In the genomic region with DNA sequence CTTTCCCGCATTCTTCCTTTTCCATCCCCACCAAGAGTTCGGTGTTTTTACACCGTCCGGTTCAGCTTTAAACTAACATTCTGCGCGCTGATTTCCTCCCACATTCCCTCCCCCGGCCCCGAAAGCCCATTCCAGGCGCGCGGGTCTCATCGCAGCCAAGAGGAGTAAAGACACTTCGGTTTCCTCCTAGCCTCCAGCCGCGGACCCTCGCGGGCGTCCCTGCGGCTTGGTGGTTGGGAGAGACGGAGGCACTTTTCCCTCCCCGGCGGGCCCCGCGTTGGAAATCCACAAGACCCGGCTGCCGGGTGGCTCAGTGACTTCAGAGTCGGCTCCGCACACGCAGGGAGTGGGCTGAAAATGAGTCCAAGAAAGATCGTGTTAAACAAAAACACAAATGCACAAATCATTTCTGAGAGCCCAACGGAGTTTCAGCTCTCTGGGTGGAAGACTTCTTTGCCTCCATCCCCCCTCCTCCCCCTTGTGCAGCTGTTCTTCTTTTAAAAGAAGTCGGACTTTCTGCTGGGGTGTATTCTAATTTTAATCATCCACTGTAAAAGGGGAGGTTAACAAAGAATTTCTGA, we compare ENCODE assay signal across 9 cellular contexts. TPM values are rescaled to one million over a fixed set of nuclear protein-coding genes. Genes with fewer than 3 reads are reported as not detected.
DNase-seq lines count a peak whose midpoint lies in the region; FAIRE-seq and TF ChIP-seq lines count a peak whose summit lies in the region.
"Had no signal": no experiment of that assay in that cellular context is flagged by ENCODE, and none has a peak within 500 bp of the region (broad histone marks: within the 10 kb centered on the region; RNA-seq: fewer than 3 reads in every experiment).

No MANE protein-coding gene starts in this region.

- H2BK15ac ChIP-seq in neuronal stem cell (ENCODE audit: low read length), result no peak overlapping the region

- no peak overlapping the region for H3K27ac ChIP-seq in neuronal stem cell (replicated peaks; ENCODE audit: low read length)

- H3K36me3 ChIP-seq in HAP-1 (replicated peaks) (no peaks in the 10 kb centered on the region), neuronal stem cell (replicated peaks in 1 of 2; ENCODE audit: control insufficient read depth in 2 of 2, insufficient read depth in 2 of 2, low read length in 2 of 2) (no peaks in the 10 kb centered on the region)

- no peaks in the 10 kb centered on the region for H3K9me3 ChIP-seq in HAP-1
- peaks cover 0 to 3% of the 10 kb centered on the region in 2 donors for H3K9me3 ChIP-seq in neuronal stem cell (replicated peaks in 1 of 2; ENCODE audit: control insufficient read depth in 2 of 2, insufficient read depth in 1 of 2, low read depth in 1 of 2, low read length in 2 of 2)

- peak overlapping the region; percentile 54 to 98 (median 85) for H3K27ac Mint-ChIP-seq in brain

- H3K27me3 ChIP-seq in HAP-1 (ENCODE audit: low read depth), result peaks cover 8% of the 10 kb centered on the region
- peaks cover 8 to 95% (median 84%) of the 10 kb centered on the region in 3 experiments for H3K27me3 ChIP-seq in neuronal stem cell (ENCODE audit: control insufficient read depth in 3 of 3, insufficient read depth in 3 of 3, low read depth in 1 of 3, low read length in 3 of 3)

- no peak overlapping the region for H2AK5ac ChIP-seq in neuronal stem cell (ENCODE audit: low read depth, low read length)

- no CpG with 5 or more reads among the region's 32 CpGs for WGBS in neuronal stem cell (ENCODE audit: extremely low coverage in 2 of 2, insufficient read length in 2 of 2, insufficient replicate concordance in 1 of 2), 2 donors

- H2BK120ac ChIP-seq in neuronal stem cell (ENCODE audit: low read depth, low read length), result no peak overlapping the region

- H3K18ac ChIP-seq in neuronal stem cell (ENCODE audit: low read length), result no peak overlapping the region

- peaks cover 80% of the 10 kb centered on the region for H3K27me3 Mint-ChIP-seq in brain

- no peak overlapping the region for H4K91ac ChIP-seq in neuronal stem cell (ENCODE audit: low read depth, low read length, poor library complexity)

- no peak overlapping the region for H3K9ac ChIP-seq in neuronal stem cell (ENCODE audit: low read depth, low read length, poor library complexity)

- no peak overlapping the region for H3K23ac ChIP-seq in neuronal stem cell (ENCODE audit: low read depth, low read length, poor library complexity)

- H3K4me2 ChIP-seq in neuronal stem cell (ENCODE audit: insufficient read depth, low read length, poor library complexity, severe bottlenecking), result no peak overlapping the region

- FAIRE-seq in D721Med (lab: Jason Lieb, UNC), result no peak
- FAIRE-seq: TTC549 had no signal

- H3K4me1 ChIP-seq in HAP-1 (peaks cover 46% of the 10 kb centered on the region), neuronal stem cell (ENCODE audit: control insufficient read depth in 2 of 2, insufficient read depth in 1 of 2, low read depth in 1 of 2, low read length in 2 of 2) (peaks cover 0 to 2% of the 10 kb centered on the region in 2 donors)

- no peak overlapping the region for H3K4ac ChIP-seq in neuronal stem cell (ENCODE audit: low read length)

- in situ Hi-C loops in HAP-1 (cut with MboI; ENCODE audit: low sequenced_read_pairs), result no loop called here

- peaks cover 4% of the 10 kb centered on the region for H3K36me3 Mint-ChIP-seq in brain

- H4K8ac ChIP-seq in neuronal stem cell (ENCODE audit: low read depth, low read length), result no peak overlapping the region

- peak overlapping the region; percentile 76 for H2AFZ ChIP-seq in neuronal stem cell (ENCODE audit: low read length)

- H3K9me3 Mint-ChIP-seq in brain, result peaks cover 0 to 13% (median 2%) of the 10 kb centered on the region in 5 experiments

- H3K4me3 Mint-ChIP-seq in brain, result peak overlapping the region; percentile 87 to 97 (median 90)

- TF ChIP-seq CTCF in brain (conservative IDR thresholded peaks at IDR 0.05) (no peak), D721Med (IDR thresholded peaks at IDR 0.05; ENCODE audit: insufficient read depth, missing control alignments) (no peak)

- H3K4me1 Mint-ChIP-seq in brain, result peaks cover 73% of the 10 kb centered on the region

- no peak overlapping the region for H2BK5ac ChIP-seq in neuronal stem cell (ENCODE audit: low read length)

- H3K14ac ChIP-seq in neuronal stem cell (ENCODE audit: low read length), result no peak overlapping the region

- DNase-seq in COLO668 (lab: John Stamatoyannopoulos, UW; ENCODE audit: unreplicated experiment) (peak; percentile 21), HAP-1 (ENCODE audit: low spot score in 2 of 2) (peak; percentile 60 to 70), neuronal stem cell (ENCODE audit: low spot score) (no peak), T-helper 9 cell (no peak), NCI-H1436 (lab: John Stamatoyannopoulos, UW) (no peak), D721Med (ENCODE audit: insufficient read length, low spot score) (no peak)
- DNase-seq: NCI-H1436 treated with DMSO at 0.1 percent for 48 hours had no signal

- peak overlapping the region; percentile 26 for H3K4me3 ChIP-seq in HAP-1
- H3K4me3 ChIP-seq in neuronal stem cell (ENCODE audit: low read length in 2 of 2), result no peak overlapping the region

- no peak overlapping the region for H2BK12ac ChIP-seq in neuronal stem cell (ENCODE audit: low read length)

- no peaks in the 10 kb centered on the region for H3K79me1 ChIP-seq in neuronal stem cell (ENCODE audit: low read depth, low read length)

RNA-seq across cellular contexts. Expression of gene ARX, which starts 2.0 kb away (rescaled TPM):
- 1.6 TPM for polyA plus RNA-seq in brain (ENCODE audit: insufficient read depth, low read depth, low replicate concordance)
- 1.4 TPM for polyA plus RNA-seq in neuronal stem cell (2013, experiment 1 of 2)
- 1.4 TPM for polyA plus RNA-seq in neuronal stem cell (2013, experiment 2 of 2)

Comparison
In these comparisons a context has a peak if more than half of its experiments do, and no peak if none do; other contexts are left out.
1. DNase-seq: peak in COLO668 (single experiment) and HAP-1 (2 of 2); none in neuronal stem cell (single experiment), T-helper 9 cell (single experiment), NCI-H1436 (single experiment) and D721Med (single experiment).